ENCODE assay signal across 40 cellular contexts in the genomic region with DNA sequence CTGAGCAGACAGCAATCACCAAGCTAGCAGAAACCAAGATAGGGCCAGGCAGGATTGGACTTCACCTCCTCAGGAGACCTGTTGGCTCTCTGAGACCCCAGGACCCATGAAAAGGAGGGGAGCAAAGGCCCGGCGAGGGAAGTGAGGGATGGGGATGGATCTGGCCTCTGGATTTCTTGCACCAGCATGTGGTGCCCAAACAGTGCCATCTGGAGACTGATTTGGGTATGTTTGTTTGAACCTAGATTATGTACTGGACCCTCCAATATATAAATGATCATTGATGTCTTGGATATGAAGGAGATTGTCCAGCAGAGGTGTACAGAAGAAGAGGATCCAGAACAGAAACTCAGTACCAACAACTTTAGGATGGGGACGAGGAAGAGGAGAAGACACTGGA.
DNase-seq lines count a peak whose midpoint lies in the region; ATAC-seq, FAIRE-seq and TF ChIP-seq lines count a peak whose summit lies in the region.
"Had no signal": no experiment of that assay in that cellular context is flagged by ENCODE, and none has a peak within 500 bp of the region (broad histone marks: within the 10 kb centered on the region; RNA-seq: fewer than 3 reads in every experiment).

No MANE protein-coding gene starts in this region.

- H2BK120ac ChIP-seq in H1 (replicated peaks; ENCODE audit: low read depth, low read length), result no peak overlapping the region

- TF ChIP-seq RAD21 in H1 (IDR thresholded peaks at IDR 0.05 in 1 of 2, conservative IDR thresholded peaks at IDR 0.05 in 1 of 2; ENCODE audit: low read depth in 2 of 2, low read length in 2 of 2), result peak; percentile 29 to 41; a peak in 3 of 4 replicates

- 81% methylated on average over 3 of the region's 3 CpGs; no CpG with 5 or more reads in 1 of the 2 experiments for WGBS in H1 (ENCODE audit: extremely low coverage in 1 of 2, insufficient coverage in 1 of 2, insufficient read length in 1 of 2, insufficient replicate concordance in 2 of 2, low coverage in 1 of 2, low lambda C conversion rate in 2 of 2, missing lambda C conversion rate in 1 of 2), 2 experiments

- no peak for TF ChIP-seq POLR2A in H1 (IDR thresholded peaks at IDR 0.05; ENCODE audit: control extremely low read depth in 1 of 2, low read depth in 2 of 2, low read length in 2 of 2)

- no peak for TF ChIP-seq EP300 in H1 (IDR thresholded peaks at IDR 0.05; ENCODE audit: borderline replicate concordance in 1 of 2, low read depth in 2 of 2, low read length in 2 of 2)

- no peaks in the 10 kb centered on the region for H3K79me1 ChIP-seq in H1 (ENCODE audit: low read depth, low read length)

- H4K91ac ChIP-seq in H1 (replicated peaks; ENCODE audit: insufficient read length, low read length), result no peak overlapping the region

- no peak overlapping the region for H2BK5ac ChIP-seq in H1 (ENCODE audit: low read depth, low read length)

- H3K9me3 ChIP-seq in A673 (ENCODE audit: low read depth, low read length, poor library complexity, severe bottlenecking) (no peaks in the 10 kb centered on the region), OCI-LY3 (ENCODE audit: insufficient read depth, low read length) (no peaks in the 10 kb centered on the region), H1 (ENCODE audit: insufficient read depth in 2 of 2, low read depth in 1 of 2, low read length in 1 of 2) (no peaks in the 10 kb centered on the region)
- H3K9me3 ChIP-seq: A549, SJSA1, thyroid gland had no signal

- in situ Hi-C loops in G401 (cut with HindIII; ENCODE audit: low sequenced_read_pairs), result no loop called here
- in situ Hi-C loops in GM13976 (cut with MboI; ENCODE audit: low sequenced_read_pairs, unreplicated experiment), result no loop called here

- H3K4ac ChIP-seq in H1 (replicated peaks; ENCODE audit: insufficient read length, low read depth, low read length), result no peak overlapping the region

- H3K18ac ChIP-seq in H1 (ENCODE audit: extremely low read depth, low read length), result no peak overlapping the region

- no peak overlapping the region for H3K23ac ChIP-seq in H1 (ENCODE audit: insufficient read length)

- TF ChIP-seq CTCF in A673 (conservative IDR thresholded peaks at IDR 0.05; ENCODE audit: low read depth, low read length) (peak; percentile 35; the same call in 1 of the 2 replicates), GM12865 (IDR thresholded peaks at IDR 0.05; ENCODE audit: insufficient read depth, low read depth, low read length, missing control alignments) (peak; percentile 7), OCI-LY3 (IDR thresholded peaks at IDR 0.05; ENCODE audit: low read depth, low read length) (peak; percentile 23; the same call in 1 of the 2 replicates), H1 (IDR thresholded peaks at IDR 0.05; ENCODE audit: control extremely low read depth in 1 of 3, insufficient read depth in 1 of 3, low read depth in 1 of 3, low read length in 3 of 3) (no peak), GM13976 (IDR thresholded peaks at IDR 0.05; ENCODE audit: borderline replicate concordance, control extremely low read depth, extremely low read depth, insufficient read depth, missing control alignments) (no peak)

- H3K36me3 ChIP-seq in A673 (ENCODE audit: insufficient read depth, low read length, poor library complexity, severe bottlenecking) (no peaks in the 10 kb centered on the region), OCI-LY3 (replicated peaks; ENCODE audit: low read depth, low read length) (no peaks in the 10 kb centered on the region), H1 (ENCODE audit: control insufficient read depth in 2 of 4, insufficient read depth in 4 of 4, low read length in 3 of 4) (no peaks in the 10 kb centered on the region)
- H3K36me3 ChIP-seq: left ventricle myocardium inferior, SJSA1, thyroid gland had no signal

- H3K79me2 ChIP-seq in OCI-LY3 (ENCODE audit: low read length) (no peaks in the 10 kb centered on the region), H1 (ENCODE audit: control insufficient read depth in 1 of 2, insufficient read depth in 2 of 2, low read length in 2 of 2) (no peaks in the 10 kb centered on the region)

- no peak for FAIRE-seq in H1 (lab: Jason Lieb, UNC)
- FAIRE-seq: A549, colon, G401.6, islet of Langerhans had no signal

- H4K20me1 ChIP-seq in OCI-LY3 (ENCODE audit: insufficient read depth, low read length) (no peaks in the 10 kb centered on the region), H1 (replicated peaks in 1 of 2; ENCODE audit: control insufficient read depth in 1 of 2, insufficient read depth in 2 of 2, low read length in 2 of 2) (no peaks in the 10 kb centered on the region)

- ATAC-seq in GM19395 (IDR thresholded peaks at IDR 0.05; ENCODE audit: unreplicated experiment), result no peak
- ATAC-seq: A549; activated CD8-positive, alpha-beta memory T cell treated with anti-CD3 and anti-CD28 coated beads, Interleukin-2, amount 10 ng/mL, durations not matched to agents 7 days and 5 days; activated T-cell treated with anti-CD3 and anti-CD28 coated beads, Interleukin-2, amount 50 U/mL, for 4 hours; CD8-positive, alpha-beta T cell; right cardiac atrium; stimulated activated naive CD8-positive, alpha-beta T cell treated with anti-CD3 and anti-CD28 coated beads, Interleukin-15, amount 100 ng/mL, for 72 hours had no signal

- BruUV-seq in A673 (replicated peaks; lab: Mats Ljungman, UMichigan), result no TSS peak

- no peak overlapping the region for H3K56ac ChIP-seq in H1 (replicated peaks; ENCODE audit: insufficient read length, low read depth, low read length)

- H2AK5ac ChIP-seq in H1 (ENCODE audit: low read depth, low read length), result no peak overlapping the region

- no peak overlapping the region for H3K27ac ChIP-seq in A673 (ENCODE audit: low read depth, low read length, poor library complexity, severe bottlenecking)
- H3K27ac ChIP-seq in OCI-LY3 (ENCODE audit: low read length), result no peak overlapping the region
- no peak overlapping the region for H3K27ac ChIP-seq in H1 (ENCODE audit: low read depth, low read length)
- H3K27ac ChIP-seq: A549, epithelial cell of prostate, HL-60, left ventricle myocardium inferior, SJSA1, thyroid gland had no signal

- POLR2A ChIA-PET in A673 (lab: Charles Lee; ENCODE audit: low non-redundant PET), result no interaction called here
- POLR2A ChIA-PET in H1 (lab: Charles Lee; ENCODE audit: partially characterized antibody), result no interaction called here

- H2AFZ ChIP-seq in OCI-LY3 (ENCODE audit: low read depth, low read length) (no peak overlapping the region), H1 (ENCODE audit: low read length) (no peak overlapping the region)

- H3K4me3 ChIP-seq in A673 (ENCODE audit: low read depth, low read length, poor library complexity, severe bottlenecking) (no peak overlapping the region), GM12865 (ENCODE audit: low read depth, low read length) (no peak overlapping the region), OCI-LY3 (ENCODE audit: low read length) (no peak overlapping the region), H1 (ENCODE audit: extremely low read depth in 1 of 4, insufficient read depth in 2 of 4, low read depth in 3 of 4, low read length in 4 of 4) (no peak overlapping the region)
- H3K4me3 ChIP-seq: A549, left ventricle myocardium inferior, SJSA1, thyroid gland had no signal

- CTCF ChIA-PET in A673 (lab: Charles Lee), result no interaction called here
- CTCF ChIA-PET in H1 (lab: Charles Lee; ENCODE audit: partially characterized antibody), result interaction anchor here (0.7 kb wide), 1 partner anchor 97 kb away, joined by 3 read pairs; no protein-coding TSS in a partner anchor

- H3K27me3 ChIP-seq in A673 (replicated peaks; ENCODE audit: insufficient read depth, low read depth, low read length, poor library complexity) (peaks cover 9% of the 10 kb centered on the region), OCI-LY3 (ENCODE audit: low read depth, low read length) (peaks cover 14% of the 10 kb centered on the region), H1 (replicated peaks in 1 of 4; ENCODE audit: control insufficient read depth in 3 of 4, extremely low read depth in 1 of 4, insufficient read depth in 3 of 4, low read length in 3 of 4) (no peaks in the 10 kb centered on the region)
- H3K27me3 ChIP-seq: SJSA1, thyroid gland had no signal

- no peak overlapping the region for H4K8ac ChIP-seq in H1 (ENCODE audit: extremely low read depth, insufficient read depth, low read length)

- no peak for DNase-seq in A673 (ENCODE audit: low spot score)
- no peak for DNase-seq in GM12865 (ENCODE audit: low read depth)
- DNase-seq in H1 (ENCODE audit: low read depth in 1 of 2, low spot score in 2 of 2), result no peak
- no peak for DNase-seq in G401 (ENCODE audit: low spot score)
- no peak for DNase-seq in inferior parietal cortex (ENCODE audit: extremely low spot score)
- DNase-seq in GM13976 (ENCODE audit: low spot score), result no peak
- DNase-seq: activated CD8-positive, alpha-beta memory T cell treated with anti-CD3 and anti-CD28 coated beads, Interleukin-2, amount 10 ng/mL, durations not matched to agents 7 days and 5 days; activated gamma-delta T cell; activated naive CD8-positive, alpha-beta T cell treated with anti-CD3 and anti-CD28 coated beads for 36 hours; activated T-cell treated with anti-CD3 and anti-CD28 coated beads, Interleukin-2, amount 50 U/mL, for 4 hours; anterior cingulate cortex; CD8-positive, alpha-beta T cell; DMS153; effector CD8-positive, alpha-beta T cell; glutamatergic neuron; H7; KG1; left ventricle myocardium inferior; mesendoderm; NCI-H1417 treated with DMSO at 0.1 percent for 48 hours; NCI-H2081; NCI-H2227 treated with DMSO at 0.1 percent for 48 hours; NCI-H526; posterior cingulate gyrus; right cardiac atrium; RPMI8226; stimulated activated CD4-positive, alpha-beta T cell treated with anti-CD3 and anti-CD28 coated beads, Interleukin-2, amount 100 ng/mL, for 24 hours; stimulated activated CD8-positive, alpha-beta memory T cell treated with anti-CD3 and anti-CD28 coated beads, Interleukin-4, amount 100 ng/mL, for 48 hours; stimulated activated naive CD8-positive, alpha-beta T cell treated with anti-CD3 and anti-CD28 coated beads, Interleukin-15, amount 100 ng/mL, for 72 hours; T1000; thyroid gland had no signal

- intact Hi-C loops in A673 (cut with micrococcal nuclease; ENCODE audit: unreplicated experiment), result no loop called here

- H3K4me1 ChIP-seq in A673 (ENCODE audit: insufficient read depth, low read length, poor library complexity, severe bottlenecking) (no peaks in the 10 kb centered on the region), OCI-LY3 (ENCODE audit: low read length) (no peaks in the 10 kb centered on the region), H1 (replicated peaks in 1 of 4; ENCODE audit: control insufficient read depth in 3 of 4, insufficient read depth in 4 of 4, low read length in 3 of 4) (no peaks in the 10 kb centered on the region)
- H3K4me1 ChIP-seq: A549, left ventricle myocardium inferior, SJSA1, thyroid gland had no signal

- H3K4me2 ChIP-seq in OCI-LY3 (ENCODE audit: low read length), result no peak overlapping the region
- H3K4me2 ChIP-seq in H1 (ENCODE audit: insufficient read depth in 1 of 2, low read depth in 2 of 2, low read length in 2 of 2), result no peak overlapping the region
- H3K4me2 ChIP-seq: A549 had no signal

- H3K9ac ChIP-seq in OCI-LY3 (ENCODE audit: low read length) (no peak overlapping the region), H1 (replicated peaks in 1 of 4; ENCODE audit: extremely low read depth in 1 of 4, low read depth in 3 of 4, low read length in 3 of 4) (no peak overlapping the region)

- no peak overlapping the region for H2BK20ac ChIP-seq in H1 (ENCODE audit: low read length)

- H2BK15ac ChIP-seq in H1 (ENCODE audit: low read length), result no peak overlapping the region

- no peak overlapping the region for H3K14ac ChIP-seq in H1 (ENCODE audit: insufficient read length)

- H2BK12ac ChIP-seq in H1 (ENCODE audit: low read depth, low read length), result no peak overlapping the region

- no peaks in the 10 kb centered on the region for H3K23me2 ChIP-seq in H1 (ENCODE audit: low read depth, low read length)

- no peak overlapping the region for H4K5ac ChIP-seq in H1 (ENCODE audit: insufficient read length, low read depth, low read length)

Comparison
In these comparisons a context has a peak if more than half of its experiments do, and no peak if none do; other contexts are left out.
1. CTCF ChIP-seq: peak in A673 (single experiment), GM12865 (single experiment) and OCI-LY3 (single experiment); none in H1 (0 of 3) and GM13976 (single experiment).